8 cellular contexts compared by ENCODE assay signal in the genomic region with DNA sequence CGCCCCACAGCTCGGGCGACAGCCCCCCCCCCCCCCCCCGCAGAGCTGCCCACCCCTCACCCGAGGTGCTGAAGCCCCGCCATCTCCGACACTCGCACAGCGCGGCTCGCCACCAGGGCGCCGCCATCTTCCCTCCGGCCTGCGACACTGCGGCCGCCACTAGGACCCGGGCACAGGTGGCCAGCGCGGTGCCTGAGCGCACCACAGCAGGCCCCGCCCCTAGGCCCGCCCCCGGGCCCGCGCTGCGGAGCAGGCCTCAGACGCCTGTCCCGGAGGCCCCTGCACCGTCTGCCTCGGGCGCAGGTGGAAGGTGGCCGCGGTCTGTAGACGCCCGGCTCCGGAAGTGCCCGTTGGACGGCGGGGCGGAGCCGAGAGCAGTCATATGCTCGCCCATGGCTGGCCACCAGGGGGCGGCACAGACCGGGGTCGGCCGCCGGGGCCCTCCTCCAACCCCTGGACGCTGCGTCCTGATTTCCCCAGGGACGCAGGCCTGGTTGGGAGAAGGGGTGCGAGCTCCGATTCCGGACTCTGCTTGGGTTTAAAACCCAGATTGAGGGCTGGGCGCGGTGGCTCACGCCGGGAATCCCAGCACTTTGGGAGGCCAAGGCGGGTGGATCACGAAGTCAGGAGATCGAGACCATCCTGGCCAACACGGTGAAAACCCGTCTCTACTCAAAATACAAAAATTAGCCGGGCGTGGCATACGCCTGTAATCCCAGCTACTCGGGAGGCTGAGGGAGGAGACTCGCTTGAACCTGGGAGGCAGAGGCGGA. TPM values are rescaled to one million over a fixed set of nuclear protein-coding genes. Genes with fewer than 3 reads are reported as not detected.
DNase-seq lines count a peak whose midpoint lies in the region; ATAC-seq and TF ChIP-seq lines count a peak whose summit lies in the region.

A gene (minus strand): TSS at position 136 of the 773 bp plus-strand sequence. CDS start 9 bp downstream, at position 127.

- H3K36me3 ChIP-seq in HUES48 (ENCODE audit: control insufficient read depth, insufficient read depth, low read length) (peaks cover 30% of the 10 kb centered on the region), NT2/D1 (ENCODE audit: insufficient read depth, insufficient read length, low read length) (peaks cover 54% of the 10 kb centered on the region), endodermal cell (ENCODE audit: control insufficient read depth, insufficient read depth, low read length) (peaks cover 27% of the 10 kb centered on the region)

- H3K4me3 Mint-ChIP-seq in Calu3 (ENCODE audit: low read depth, unreplicated experiment), result peak within 1 kb of the TSS; percentile 97
- peak within 1 kb of the TSS; percentile 72 for H3K4me3 Mint-ChIP-seq in endodermal cell
- H3K4me3 Mint-ChIP-seq in mesothelial cell of epicardium, result peak within 1 kb of the TSS; percentile 91

- H3K9me3 Mint-ChIP-seq in Calu3 (ENCODE audit: low read depth, unreplicated experiment) (no peaks in the 10 kb centered on the region), endodermal cell (no peaks in the 10 kb centered on the region), mesothelial cell of epicardium (no peaks in the 10 kb centered on the region)

- H3K27me3 Mint-ChIP-seq in Calu3 (ENCODE audit: unreplicated experiment) (no peaks in the 10 kb centered on the region), endodermal cell (ENCODE audit: insufficient read depth) (no peaks in the 10 kb centered on the region), mesothelial cell of epicardium (ENCODE audit: low read depth) (no peaks in the 10 kb centered on the region)

- no peaks in the 10 kb centered on the region for H3K4me1 ChIP-seq in HUES48 (ENCODE audit: control insufficient read depth, insufficient read depth, low read length)
- H3K4me1 ChIP-seq in NT2/D1 (ENCODE audit: insufficient read depth, insufficient read length), result peaks cover 15% of the 10 kb centered on the region
- no peaks in the 10 kb centered on the region for H3K4me1 ChIP-seq in endodermal cell (ENCODE audit: control insufficient read depth, insufficient read depth, low read length)

- WGBS in endodermal cell (ENCODE audit: insufficient coverage in 1 of 2, insufficient read length in 1 of 2), 2 experiments, result 9 to 16% methylated on average over 43 to 68 of the region's 69 CpGs

- peak; percentile 99 for DNase-seq in Calu3
- peak; percentile 87 for DNase-seq in NT2/D1 (ENCODE audit: low read depth, low spot score)
- peak; percentile 74 for DNase-seq in activated CD8-positive, alpha-beta memory T cell treated with anti-CD3 and anti-CD28 coated beads, Interleukin-2, amount 50 U/mL, for 1 hour (ENCODE audit: extremely low read depth)
- peak; percentile 100 for DNase-seq in endodermal cell
- peak; percentile 94 to 97 for DNase-seq in mesothelial cell of epicardium (ENCODE audit: low spot score in 2 of 2, unreplicated experiment in 2 of 2)
- DNase-seq in stimulated activated CD8-positive, alpha-beta memory T cell treated with anti-CD3 and anti-CD28 coated beads, Interleukin-15, amount 100 ng/mL, for 48 hours (ENCODE audit: low read depth in 2 of 2), result peak; percentile 92 to 96

- H3K4me1 Mint-ChIP-seq in Calu3 (ENCODE audit: low read depth, unreplicated experiment) (no peaks in the 10 kb centered on the region), endodermal cell (no peaks in the 10 kb centered on the region), mesothelial cell of epicardium (peaks cover 11% of the 10 kb centered on the region)

- H3K36me3 Mint-ChIP-seq in Calu3 (ENCODE audit: insufficient read depth, unreplicated experiment), result peaks cover 32% of the 10 kb centered on the region
- peaks cover 13% of the 10 kb centered on the region for H3K36me3 Mint-ChIP-seq in endodermal cell (ENCODE audit: low read depth)
- peaks cover 3% of the 10 kb centered on the region for H3K36me3 Mint-ChIP-seq in mesothelial cell of epicardium

- H3K9me3 ChIP-seq in HUES48 (ENCODE audit: control insufficient read depth, insufficient read depth, low read length) (no peaks in the 10 kb centered on the region), NT2/D1 (ENCODE audit: insufficient read depth, low read length) (no peaks in the 10 kb centered on the region), endodermal cell (ENCODE audit: control insufficient read depth, low read length) (no peaks in the 10 kb centered on the region)

- BruUV-seq in Calu3 (replicated peaks; lab: Mats Ljungman, UMichigan), result no TSS peak

- H3K27ac ChIP-seq in HUES48 (ENCODE audit: low read depth, low read length) (peak within 1 kb of the TSS; percentile 89), endodermal cell (ENCODE audit: low read depth, low read length) (peak within 1 kb of the TSS; percentile 85)

- H3K27ac Mint-ChIP-seq in Calu3 (ENCODE audit: unreplicated experiment) (peak within 1 kb of the TSS; percentile 71), endodermal cell (peak within 1 kb of the TSS; percentile 96), mesothelial cell of epicardium (peak within 1 kb of the TSS; percentile 94)

- CTCF ChIA-PET in Calu3 (lab: Charles Lee), result interaction anchor here (0.7 to 2.9 kb wide), 15 partner anchors 15 to 115 kb away, joined by 3 to 22 read pairs (median 3); a partner anchor contains a TSS

- H3K4me3 ChIP-seq in HUES48 (ENCODE audit: low read depth, low read length) (peak within 1 kb of the TSS; percentile 74), NT2/D1 (ENCODE audit: insufficient read length, low read depth) (peak within 1 kb of the TSS; percentile 90), endodermal cell (ENCODE audit: low read length) (peak within 1 kb of the TSS; percentile 86)

- H3K9ac ChIP-seq in HUES48 (ENCODE audit: low read depth, low read length) (peak within 1 kb of the TSS; percentile 82), NT2/D1 (ENCODE audit: insufficient read length, low read depth) (peak within 1 kb of the TSS; percentile 98), endodermal cell (ENCODE audit: extremely low read depth, low read length, poor library complexity, severe bottlenecking) (peak within 1 kb of the TSS; percentile 49)

- no peaks in the 10 kb centered on the region for H3K27me3 ChIP-seq in HUES48 (ENCODE audit: control insufficient read depth, insufficient read depth, low read length)
- H3K27me3 ChIP-seq in NT2/D1 (ENCODE audit: insufficient read depth, insufficient read length), result no peaks in the 10 kb centered on the region
- H3K27me3 ChIP-seq in endodermal cell (ENCODE audit: control insufficient read depth, insufficient read depth, low read length, poor library complexity, severe bottlenecking), result no peaks in the 10 kb centered on the region

- intact Hi-C loops in Calu3 (cut with micrococcal nuclease; ENCODE audit: unreplicated experiment), result loop anchor here (1.0 kb wide), 1 partner anchor 100 kb away; no protein-coding TSS in a partner anchor

- peak; percentile 88 for TF ChIP-seq CTCF in Calu3 (IDR thresholded peaks at IDR 0.05; ENCODE audit: unreplicated experiment)
- peak; percentile 100 for TF ChIP-seq CTCF in endodermal cell (conservative IDR thresholded peaks at IDR 0.05)
- TF ChIP-seq CTCF in mesothelial cell of epicardium (IDR thresholded peaks at IDR 0.05; ENCODE audit: unreplicated experiment), result peak; percentile 100

- ATAC-seq in GM21381 (IDR thresholded peaks at IDR 0.05; ENCODE audit: unreplicated experiment), result peak; percentile 98

RNA-seq across cellular contexts. Expression of the gene that starts here (rescaled TPM):
- total RNA-seq in Calu3 (2022), result 112 and 130 TPM in 2 replicates
- 100 to 1,000 TPM; 103 to 118 TPM for total RNA-seq in endodermal cell
- 67.6 TPM for polyA plus RNA-seq in endodermal cell (2013, experiment 1 of 2)
- 60.8 TPM for polyA plus RNA-seq in endodermal cell (2013, experiment 2 of 2)
- total RNA-seq in mesothelial cell of epicardium, result 77.8 to 91.1 TPM (median 82.2 TPM) in 3 replicates

Comparison
In these comparisons a context has a peak if more than half of its experiments do, and no peak if none do; other contexts are left out.
1. Peak in every context shown above with its lines: DNase-seq, ATAC-seq, H3K4me3 ChIP-seq and H3K27ac ChIP-seq.